23 cellular contexts compared by ENCODE assay signal in the genomic region with DNA sequence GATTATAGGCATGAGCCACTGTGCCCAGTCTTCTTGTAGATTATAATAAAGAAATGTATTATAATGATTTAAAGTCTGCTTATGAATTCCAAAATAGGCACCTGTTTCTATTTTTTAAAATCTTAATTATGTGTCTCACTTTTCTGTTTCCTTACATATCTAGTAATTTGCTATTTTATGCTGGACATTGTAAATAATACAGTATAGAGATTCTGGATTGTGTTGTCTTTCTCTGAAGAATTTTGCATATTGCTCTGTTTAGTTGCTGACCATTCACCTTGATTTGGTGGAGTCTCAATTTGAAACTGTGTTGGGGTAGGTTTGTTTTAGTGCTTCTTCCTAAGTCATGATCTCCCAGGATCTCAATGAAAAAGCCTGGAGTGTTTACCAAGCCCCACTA.
"Had no signal": no experiment of that assay in that cellular context is flagged by ENCODE, and none has a peak within 500 bp of the region (broad histone marks: within the 10 kb centered on the region; RNA-seq: fewer than 3 reads in every experiment).

No MANE protein-coding gene starts in this region.

- H3K27me3 ChIP-seq: colonic mucosa, dorsolateral prefrontal cortex, esophagus muscularis mucosa, esophagus squamous epithelium, foreskin keratinocyte, gastrocnemius medialis, gastroesophageal sphincter, heart left ventricle, heart right ventricle had no signal

- H3K36me3 ChIP-seq: colonic mucosa, esophagus muscularis mucosa, esophagus squamous epithelium, gastrocnemius medialis, gastroesophageal sphincter, heart left ventricle, heart right ventricle had no signal

- DNase-seq: colonic mucosa; cortex of kidney; dermis blood vessel endothelial cell; dorsolateral prefrontal cortex; effector CD4-positive, alpha-beta T cell; effector CD8-positive, alpha-beta T cell; effector memory CD4-positive, alpha-beta T cell; effector memory CD8-positive, alpha-beta T cell; endodermal cell; erythroblast; esophagus squamous epithelium; foreskin fibroblast; foreskin keratinocyte; foreskin melanocyte; gastrocnemius medialis; glutamatergic neuron; head of caudate nucleus; heart left ventricle; heart right ventricle had no signal

- H3K27ac ChIP-seq: colonic mucosa, coronary artery, dorsolateral prefrontal cortex, epithelial cell of prostate, esophagus muscularis mucosa, esophagus squamous epithelium, foreskin keratinocyte, gastrocnemius medialis, gastroesophageal sphincter, heart left ventricle, heart right ventricle had no signal

- H3K4me3 ChIP-seq: colonic mucosa, coronary artery, dorsolateral prefrontal cortex, esophagus muscularis mucosa, esophagus squamous epithelium, gastrocnemius medialis, gastroesophageal sphincter, heart left ventricle, heart right ventricle had no signal

- H3K9me3 ChIP-seq: colonic mucosa, gastrocnemius medialis had no signal

- H3K4me1 ChIP-seq: colonic mucosa, esophagus muscularis mucosa, esophagus squamous epithelium, foreskin keratinocyte, gastrocnemius medialis, gastroesophageal sphincter, heart left ventricle, heart right ventricle had no signal
